Comparison of ENCODE assay signal across 22 cellular contexts in the genomic region with DNA sequence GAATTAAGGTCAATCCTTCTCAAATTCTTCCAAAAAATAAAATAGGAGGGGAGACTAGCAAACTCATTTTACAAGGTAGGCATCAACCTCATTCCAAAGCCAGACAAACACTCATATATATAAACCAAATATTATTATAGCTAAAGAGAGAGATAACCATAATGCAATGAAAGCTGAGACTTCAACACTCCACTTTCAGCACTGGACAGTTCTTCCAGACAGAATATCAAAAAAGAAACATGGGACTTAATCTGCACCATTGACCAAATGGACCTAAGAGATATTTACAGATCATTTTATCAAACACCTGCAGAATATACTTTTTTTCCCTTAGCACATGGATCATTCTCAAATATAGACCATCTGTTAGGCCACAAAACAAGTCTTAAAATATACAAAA.
"Had no signal": no experiment of that assay in that cellular context is flagged by ENCODE, and none has a peak within 500 bp of the region (broad histone marks: within the 10 kb centered on the region; RNA-seq: fewer than 3 reads in every experiment).

No MANE protein-coding gene starts in this region.

- H3K36me3 ChIP-seq: colonic mucosa, esophagus muscularis mucosa, ovary, sigmoid colon, spleen, thoracic aorta, tibial nerve, upper lobe of left lung had no signal

- DNase-seq: colonic mucosa; effector CD8-positive, alpha-beta T cell; endodermal cell; foreskin melanocyte; left ventricle myocardium superior; natural killer cell; occipital lobe; ovary; posterior cingulate gyrus; psoas muscle; right cardiac atrium; sigmoid colon; spleen; stimulated activated naive B cell treated with anti-CD40 and anti-IgM and Interleukin-4, amounts not matched to agents 10 μg/mL and 1 μg/mL and 100 μg/mL, for 72 hours; upper lobe of left lung had no signal

- FAIRE-seq: keratinocyte, urothelium cell line had no signal

- H3K27ac ChIP-seq: colonic mucosa, esophagus muscularis mucosa, ovary, psoas muscle, sigmoid colon, skin epidermis, spleen, thoracic aorta, tibial nerve, upper lobe of left lung had no signal

- H3K9me3 ChIP-seq: colonic mucosa, esophagus muscularis mucosa, ovary, psoas muscle, sigmoid colon, spleen, thoracic aorta, tibial nerve, upper lobe of left lung had no signal

- H3K4me3 ChIP-seq: colonic mucosa, esophagus muscularis mucosa, lung, ovary, psoas muscle, sigmoid colon, skin epidermis, spleen, thoracic aorta, tibial nerve, upper lobe of left lung had no signal

- ATAC-seq: left ventricle myocardium superior; natural killer cell; psoas muscle; right cardiac atrium; stimulated activated naive B cell treated with anti-CD40 and anti-IgM and Interleukin-4, amounts not matched to agents 10 μg/mL and 1 μg/mL and 100 μg/mL, for 72 hours had no signal

- H3K27me3 ChIP-seq: ovary, sigmoid colon, tibial nerve, upper lobe of left lung had no signal

- H3K4me1 ChIP-seq: colonic mucosa, esophagus muscularis mucosa, psoas muscle, sigmoid colon, spleen, tibial nerve, upper lobe of left lung had no signal
